In genomic region chr10:102396251-102396650, GRCh38 we compare ENCODE assay signal across 8 cellular contexts. TPM values are rescaled to one million over a fixed set of nuclear protein-coding genes. Genes with fewer than 3 reads are reported as not detected.
DNase-seq lines count a peak whose midpoint lies in the region; ATAC-seq and TF ChIP-seq lines count a peak whose summit lies in the region.

No MANE protein-coding gene starts in this region.

- peak overlapping the region; percentile 79 for H3K9ac ChIP-seq in Loucy (ENCODE audit: low read depth, low read length, poor library complexity, severe bottlenecking)

- H3K9me2 ChIP-seq in Loucy (replicated peaks; ENCODE audit: low read depth, low read length), result no peaks in the 10 kb centered on the region

- no peaks in the 10 kb centered on the region for H3K36me3 Mint-ChIP-seq in natural killer cell

- no peaks in the 10 kb centered on the region for H4K20me1 ChIP-seq in Loucy (ENCODE audit: insufficient read depth, low read length, poor library complexity, severe bottlenecking)

- H3K4me3 Mint-ChIP-seq in natural killer cell, result peak overlapping the region; percentile 98

- H3K9me3 ChIP-seq in Loucy (ENCODE audit: insufficient read depth, low read depth, low read length), result no peaks in the 10 kb centered on the region

- no peak overlapping the region for H2AFZ ChIP-seq in Loucy (ENCODE audit: low read length)

- intact Hi-C loops in natural killer cell (cut with micrococcal nuclease), result loop anchor here (10.0 kb wide), 1 partner anchor 249 kb away; the partner anchor contains the start of gene TRIM8

- no peaks in the 10 kb centered on the region for H3K9me3 Mint-ChIP-seq in natural killer cell

- TF ChIP-seq CTCF in AG09309 (IDR thresholded peaks at IDR 0.05; ENCODE audit: control insufficient read depth, insufficient read depth, low read depth, low read length, missing control alignments), result no peak
- no peak for TF ChIP-seq CTCF in Loucy (conservative IDR thresholded peaks at IDR 0.05; ENCODE audit: low read length)
- TF ChIP-seq CTCF in coronary artery (IDR thresholded peaks at IDR 0.05), result no peak
- TF ChIP-seq CTCF in natural killer cell (IDR thresholded peaks at IDR 0.05), result no peak

- peak overlapping the region; percentile 97 to 98 for H3K27ac ChIP-seq in coronary artery

- H3K27ac Mint-ChIP-seq in natural killer cell, result peak overlapping the region; percentile 99

- H3F3A ChIP-seq in Loucy (ENCODE audit: low read depth), result no peaks in the 10 kb centered on the region

- peaks cover 34 to 51% of the 10 kb centered on the region in 2 donors for H3K4me1 Mint-ChIP-seq in natural killer cell

- no peaks in the 10 kb centered on the region for H3K27me3 Mint-ChIP-seq in natural killer cell (ENCODE audit: low read depth in 2 of 2)

- peaks cover 22% of the 10 kb centered on the region for H3K4me1 ChIP-seq in Loucy (ENCODE audit: insufficient read depth, low read length, poor library complexity, severe bottlenecking)

- no peaks in the 10 kb centered on the region for H3K27me3 ChIP-seq in Loucy (ENCODE audit: insufficient read depth, low read length, poor library complexity, severe bottlenecking)

- H3K4me3 ChIP-seq in AG09309 (ENCODE audit: control insufficient read depth, low read depth, low read length) (peak overlapping the region; percentile 75), Loucy (ENCODE audit: low read length, poor library complexity, severe bottlenecking) (peak overlapping the region; percentile 77), coronary artery (peak overlapping the region; percentile 90)

- H3K79me2 ChIP-seq in Loucy (ENCODE audit: insufficient read depth, low read length), result peaks cover 13% of the 10 kb centered on the region; the same call in 1 of the 2 replicates

- no peak for ATAC-seq in natural killer cell
- no peak for ATAC-seq in HG02852 (IDR thresholded peaks at IDR 0.05; ENCODE audit: unreplicated experiment)

- H3K36me3 ChIP-seq in Loucy (ENCODE audit: insufficient read depth, low read length), result peaks cover 4% of the 10 kb centered on the region; the same call in 1 of the 2 replicates

- H3K4me2 ChIP-seq in Loucy (ENCODE audit: low read depth, low read length, poor library complexity, severe bottlenecking), result peak overlapping the region; percentile 88

- DNase-seq in AG09309 (ENCODE audit: low read depth), result no peak
- DNase-seq in coronary artery (ENCODE audit: low spot score), result no peak
- no peak for DNase-seq in natural killer cell
- DNase-seq in NOMO-1 (lab: John Stamatoyannopoulos, UW; ENCODE audit: unreplicated experiment in 2 of 2), result no peak
- DNase-seq in epidermal melanocyte (ENCODE audit: insufficient read length, low spot score), result no peak
- DNase-seq in hippocampal formation (lab: John Stamatoyannopoulos, UW), result no peak

RNA-seq across cellular contexts. Expression of gene NFKB2, which starts 0.7 kb away (rescaled TPM):
- 100 to 1,000 TPM; 201 to 264 (median 246) TPM for total RNA-seq in natural killer cell

RNA-seq across cellular contexts. Expression of gene PSD, which starts 22.3 kb away (rescaled TPM):
- 1 to 10 TPM; 1.9 to 2.4 (median 2.1) TPM for total RNA-seq in natural killer cell

RNA-seq across cellular contexts. Expression of gene FBXL15, which starts 24.4 kb away (rescaled TPM):
- 10 to 100 TPM; 15.2 to 17.4 (median 15.5) TPM for total RNA-seq in natural killer cell

RNA-seq across cellular contexts. Expression of gene CUEDC2, which starts 36.1 kb away (rescaled TPM):
- 10 to 100 TPM; 35.0 to 43.0 (median 37.7) TPM for total RNA-seq in natural killer cell

RNA-seq across cellular contexts. Expression of gene C10orf95, which starts 55.1 kb away (rescaled TPM):
- total RNA-seq in natural killer cell, result under 1 TPM; 0.25 to 0.41 (median 0.35) TPM
